31 cellular contexts compared by ENCODE assay signal in the genomic region with DNA sequence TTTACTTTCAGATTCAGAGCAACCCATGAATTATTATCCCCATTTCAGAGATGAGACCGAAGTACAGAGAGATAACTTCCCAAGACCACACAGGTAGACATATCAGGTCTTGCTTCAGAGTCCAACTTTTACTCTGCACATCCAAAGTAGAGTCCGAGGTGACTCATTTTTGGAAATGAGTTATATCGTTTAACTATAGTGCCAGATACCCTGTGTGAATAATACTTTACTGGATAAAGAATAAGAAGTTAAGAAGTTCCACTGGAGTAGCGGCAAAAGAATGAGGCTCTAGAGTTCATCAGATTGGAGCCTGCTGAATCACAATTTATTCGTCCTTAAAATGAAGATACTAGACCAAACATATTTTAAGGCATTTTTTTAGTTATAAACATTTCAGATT.
DNase-seq lines count a peak whose midpoint lies in the region; ATAC-seq and TF ChIP-seq lines count a peak whose summit lies in the region.
"Had no signal": no experiment of that assay in that cellular context is flagged by ENCODE, and none has a peak within 500 bp of the region (broad histone marks: within the 10 kb centered on the region; RNA-seq: fewer than 3 reads in every experiment).

No MANE protein-coding gene starts in this region.

- H3K4me3 Mint-ChIP-seq in T-helper 2 cell treated with Interferon-gamma antibody and Interleukin-4, amounts not matched to agents 5 μg/mL and 100 μg/mL, for 36 hours = no peak overlapping the region
- H3K4me3 Mint-ChIP-seq: activated CD4-positive, alpha-beta T cell treated with anti-CD3 and anti-CD28 coated beads, Interleukin-2, amount 10 ng/mL, durations not matched to agents 7 days and 5 days; activated CD8-positive, alpha-beta memory T cell treated with anti-CD3 and anti-CD28 coated beads, Interleukin-2, amount 10 ng/mL, durations not matched to agents 7 days and 5 days; CD4-positive, CD25-positive, alpha-beta regulatory T cell; stimulated activated memory B cell treated with anti-CD40 and anti-IgM and Interleukin-4, amounts not matched to agents 10 μg/mL and 1 μg/mL and 100 μg/mL, for 72 hours had no signal

- H3K4me1 ChIP-seq in HCT116 (ENCODE audit: control insufficient read depth in 1 of 2, insufficient read depth in 2 of 2, low read length in 2 of 2) (peaks cover 11 to 31% of the 10 kb centered on the region in 2 experiments), neuronal stem cell (ENCODE audit: control insufficient read depth in 2 of 2, insufficient read depth in 1 of 2, low read depth in 1 of 2, low read length in 2 of 2) (no peaks in the 10 kb centered on the region)
- H3K4me1 ChIP-seq: gastrocnemius medialis, prostate gland, upper lobe of right lung had no signal

- H3K9me3 ChIP-seq in HCT116 (ENCODE audit: control insufficient read depth in 1 of 2, insufficient read depth in 1 of 2, low read depth in 1 of 2, low read length in 2 of 2) (no peaks in the 10 kb centered on the region), neuronal stem cell (replicated peaks in 1 of 2; ENCODE audit: control insufficient read depth in 2 of 2, insufficient read depth in 1 of 2, low read depth in 1 of 2, low read length in 2 of 2) (no peaks in the 10 kb centered on the region)
- H3K9me3 ChIP-seq: gastrocnemius medialis, prostate gland, sigmoid colon, upper lobe of right lung had no signal

- H2AK5ac ChIP-seq in neuronal stem cell (ENCODE audit: low read depth, low read length) = no peak overlapping the region

- H3K36me3 ChIP-seq in HCT116 (ENCODE audit: control insufficient read depth in 1 of 2, insufficient read depth in 2 of 2, low read length in 2 of 2) (peaks cover 0 to 10% of the 10 kb centered on the region in 2 experiments; a peak in 1 of 4 replicates), neuronal stem cell (replicated peaks in 1 of 2; ENCODE audit: control insufficient read depth in 2 of 2, insufficient read depth in 2 of 2, low read length in 2 of 2) (peaks cover 0 to 34% of the 10 kb centered on the region in 2 donors)
- H3K36me3 ChIP-seq: prostate gland had no signal

- H3K4me1 Mint-ChIP-seq in T-helper 2 cell treated with Interferon-gamma antibody and Interleukin-4, amounts not matched to agents 5 μg/mL and 100 μg/mL, for 36 hours (ENCODE audit: low read depth) = no peaks in the 10 kb centered on the region
- H3K4me1 Mint-ChIP-seq: activated CD4-positive, alpha-beta T cell treated with anti-CD3 and anti-CD28 coated beads, Interleukin-2, amount 10 ng/mL, durations not matched to agents 7 days and 5 days; activated CD8-positive, alpha-beta memory T cell treated with anti-CD3 and anti-CD28 coated beads, Interleukin-2, amount 10 ng/mL, durations not matched to agents 7 days and 5 days; CD4-positive, CD25-positive, alpha-beta regulatory T cell; stimulated activated memory B cell treated with anti-CD40 and anti-IgM and Interleukin-4, amounts not matched to agents 10 μg/mL and 1 μg/mL and 100 μg/mL, for 72 hours had no signal

- H4K8ac ChIP-seq in neuronal stem cell (ENCODE audit: low read depth, low read length) = no peak overlapping the region

- no TSS peak for BruUV-seq in HCT116 (replicated peaks; lab: Mats Ljungman, UMichigan)

- H3K27me3 ChIP-seq in HCT116 (ENCODE audit: insufficient read depth, low read length) (no peaks in the 10 kb centered on the region), neuronal stem cell (ENCODE audit: control insufficient read depth in 3 of 3, insufficient read depth in 3 of 3, low read depth in 1 of 3, low read length in 3 of 3) (no peaks in the 10 kb centered on the region)
- H3K27me3 ChIP-seq: gastrocnemius medialis, sigmoid colon, upper lobe of right lung had no signal

- DNase-seq in HCT116 (ENCODE audit: low read depth, low spot score) (no peak), RWPE1 (ENCODE audit: low spot score) (peak; percentile 15), fibroblast of mammary gland (ENCODE audit: low read depth) (peak; percentile 81), lower leg skin (ENCODE audit: low spot score in 2 of 2) (no peak), neuronal stem cell (ENCODE audit: low spot score) (no peak)
- no peak for DNase-seq in T-helper 2 cell treated with Interferon-gamma antibody and Interleukin-4, amounts not matched to agents 5 μg/mL and 100 μg/mL, for 36 hours (ENCODE audit: low spot score)
- DNase-seq: activated CD4-positive, alpha-beta T cell treated with anti-CD3 and anti-CD28 coated beads, Interleukin-2, amount 10 ng/mL, durations not matched to agents 7 days and 5 days; activated CD8-positive, alpha-beta memory T cell treated with anti-CD3 and anti-CD28 coated beads, Interleukin-2, amount 10 ng/mL, durations not matched to agents 7 days and 5 days; activated naive CD4-positive, alpha-beta T cell treated with Interleukin-2 at 50 U/mL for 16 hours; activated T-cell treated with anti-CD3 and anti-CD28 coated beads, Interleukin-2, amount 50 U/mL, for 48 hours; amniotic stem cell; CD4-positive, CD25-positive, alpha-beta regulatory T cell; effector memory CD4-positive, alpha-beta T cell; EL; gastrocnemius medialis; left colon; mesenchymal stem cell; NCI-H1417; NCI-H2029 treated with DMSO at 0.1 percent for 48 hours; NCI-H774; sigmoid colon; stimulated activated CD4-positive, alpha-beta T cell treated with anti-CD3 and anti-CD28 coated beads, Interleukin-4, amount 100 ng/mL, for 4 hours; substantia nigra; upper lobe of right lung; WERI-Rb-1 had no signal

- H2AFZ ChIP-seq in HCT116 (ENCODE audit: low read depth, low read length, poor library complexity, severe bottlenecking) = no peak overlapping the region
- no peak overlapping the region for H2AFZ ChIP-seq in neuronal stem cell (ENCODE audit: low read length)

- H3K36me3 Mint-ChIP-seq in T-helper 2 cell treated with Interferon-gamma antibody and Interleukin-4, amounts not matched to agents 5 μg/mL and 100 μg/mL, for 36 hours (ENCODE audit: low read depth) = no peaks in the 10 kb centered on the region
- H3K36me3 Mint-ChIP-seq: activated CD8-positive, alpha-beta memory T cell treated with anti-CD3 and anti-CD28 coated beads, Interleukin-2, amount 10 ng/mL, durations not matched to agents 7 days and 5 days; CD4-positive, CD25-positive, alpha-beta regulatory T cell; stimulated activated memory B cell treated with anti-CD40 and anti-IgM and Interleukin-4, amounts not matched to agents 10 μg/mL and 1 μg/mL and 100 μg/mL, for 72 hours had no signal

- H3K79me1 ChIP-seq in neuronal stem cell (ENCODE audit: low read depth, low read length) = no peaks in the 10 kb centered on the region

- peak overlapping the region; percentile 6; the same call in 1 of the 2 replicates for H3K4me2 ChIP-seq in HCT116 (ENCODE audit: low read length)
- H3K4me2 ChIP-seq in neuronal stem cell (ENCODE audit: insufficient read depth, low read length, poor library complexity, severe bottlenecking) = no peak overlapping the region

- no peak overlapping the region for H3K9ac ChIP-seq in HCT116 (ENCODE audit: low read length)
- no peak overlapping the region for H3K9ac ChIP-seq in neuronal stem cell (ENCODE audit: low read depth, low read length, poor library complexity)

- no peaks in the 10 kb centered on the region for H3K9me3 Mint-ChIP-seq in T-helper 2 cell treated with Interferon-gamma antibody and Interleukin-4, amounts not matched to agents 5 μg/mL and 100 μg/mL, for 36 hours
- H3K9me3 Mint-ChIP-seq: activated CD4-positive, alpha-beta T cell treated with anti-CD3 and anti-CD28 coated beads, Interleukin-2, amount 10 ng/mL, durations not matched to agents 7 days and 5 days; stimulated activated memory B cell treated with anti-CD40 and anti-IgM and Interleukin-4, amounts not matched to agents 10 μg/mL and 1 μg/mL and 100 μg/mL, for 72 hours had no signal

- H2BK120ac ChIP-seq in neuronal stem cell (ENCODE audit: low read depth, low read length) = no peak overlapping the region

- H2BK15ac ChIP-seq in neuronal stem cell (ENCODE audit: low read length) = no peak overlapping the region

- no peak overlapping the region for H3K18ac ChIP-seq in neuronal stem cell (ENCODE audit: low read length)

- no peak overlapping the region for H2BK12ac ChIP-seq in neuronal stem cell (ENCODE audit: low read length)

- H3K79me2 ChIP-seq in HCT116 (ENCODE audit: insufficient read depth, low read length) = no peaks in the 10 kb centered on the region

- TF ChIP-seq CTCF in HCT116 (IDR thresholded peaks at IDR 0.05 in 2 of 3, conservative IDR thresholded peaks at IDR 0.05 in 1 of 3; ENCODE audit: borderline replicate concordance in 1 of 3, insufficient read depth in 1 of 3, low read depth in 2 of 3, low read length in 2 of 3) (no peak), RWPE1 (conservative IDR thresholded peaks at IDR 0.05; ENCODE audit: low read depth) (no peak), fibroblast of mammary gland (conservative IDR thresholded peaks at IDR 0.05; ENCODE audit: control insufficient read depth, insufficient read depth, low read depth, low read length) (no peak), lower leg skin (IDR thresholded peaks at IDR 0.05) (no peak)

- intact Hi-C loops in HCT116 (cut with micrococcal nuclease) (no loop called here), lower leg skin (cut with DNase I; ENCODE audit: low total_unique reads) (no loop called here)

- TF ChIP-seq RAD21 in HCT116 (IDR thresholded peaks at IDR 0.05; ENCODE audit: low read depth) = no peak

- H3K27ac Mint-ChIP-seq in T-helper 2 cell treated with Interferon-gamma antibody and Interleukin-4, amounts not matched to agents 5 μg/mL and 100 μg/mL, for 36 hours = no peak overlapping the region
- H3K27ac Mint-ChIP-seq: activated CD4-positive, alpha-beta T cell treated with anti-CD3 and anti-CD28 coated beads, Interleukin-2, amount 10 ng/mL, durations not matched to agents 7 days and 5 days; activated CD8-positive, alpha-beta memory T cell treated with anti-CD3 and anti-CD28 coated beads, Interleukin-2, amount 10 ng/mL, durations not matched to agents 7 days and 5 days; CD4-positive, CD25-positive, alpha-beta regulatory T cell; stimulated activated memory B cell treated with anti-CD40 and anti-IgM and Interleukin-4, amounts not matched to agents 10 μg/mL and 1 μg/mL and 100 μg/mL, for 72 hours had no signal

- H3K27me3 Mint-ChIP-seq in T-helper 2 cell treated with Interferon-gamma antibody and Interleukin-4, amounts not matched to agents 5 μg/mL and 100 μg/mL, for 36 hours (ENCODE audit: low read depth) = no peaks in the 10 kb centered on the region
- H3K27me3 Mint-ChIP-seq: activated CD4-positive, alpha-beta T cell treated with anti-CD3 and anti-CD28 coated beads, Interleukin-2, amount 10 ng/mL, durations not matched to agents 7 days and 5 days; CD4-positive, CD25-positive, alpha-beta regulatory T cell; stimulated activated memory B cell treated with anti-CD40 and anti-IgM and Interleukin-4, amounts not matched to agents 10 μg/mL and 1 μg/mL and 100 μg/mL, for 72 hours had no signal

- TF ChIP-seq POLR2A in HCT116 (IDR thresholded peaks at IDR 0.05; ENCODE audit: borderline replicate concordance, extremely low read depth, insufficient read depth, insufficient read length) (no peak), lower leg skin (IDR thresholded peaks at IDR 0.05) (no peak)

- H3K4me3 ChIP-seq in HCT116 (replicated peaks in 1 of 2; ENCODE audit: low read depth in 1 of 2, low read length in 2 of 2) (no peak overlapping the region), fibroblast of mammary gland (ENCODE audit: control insufficient read depth, low read depth, low read length) (no peak overlapping the region), lower leg skin (ENCODE audit: low read depth, poor library complexity, severe bottlenecking) (no peak overlapping the region), neuronal stem cell (ENCODE audit: low read length in 2 of 2) (no peak overlapping the region)
- H3K4me3 ChIP-seq: coronary artery, gastrocnemius medialis, K562, prostate gland, sigmoid colon, SK-N-MC, upper lobe of right lung had no signal

- ATAC-seq in HCT116 (no peak), HG03460 (IDR thresholded peaks at IDR 0.05; ENCODE audit: unreplicated experiment) (no peak)
- ATAC-seq: activated CD8-positive, alpha-beta memory T cell treated with anti-CD3 and anti-CD28 coated beads, Interleukin-2, amount 10 ng/mL, durations not matched to agents 7 days and 5 days; gastrocnemius medialis; K562; left colon; stimulated activated memory B cell treated with anti-CD40 and anti-IgM and Interleukin-4, amounts not matched to agents 10 μg/mL and 1 μg/mL and 100 μg/mL, for 72 hours; upper lobe of right lung had no signal

- H2BK5ac ChIP-seq in neuronal stem cell (ENCODE audit: low read length) = no peak overlapping the region

- WGBS in lower leg skin, 2 donors = 91 to 94% methylated on average over 5 of the region's 5 CpGs
- no CpG with 5 or more reads among the region's 5 CpGs for WGBS in neuronal stem cell (ENCODE audit: extremely low coverage in 2 of 2, insufficient read length in 2 of 2, insufficient replicate concordance in 1 of 2), 2 donors

- H3K23ac ChIP-seq in neuronal stem cell (ENCODE audit: low read depth, low read length, poor library complexity) = no peak overlapping the region

- POLR2A ChIA-PET in HCT116 (lab: Charles Lee) = no interaction called here
- POLR2A ChIA-PET in RWPE1 (lab: Yijun Ruan, JAX; ENCODE audit: low non-redundant PET) = no interaction called here

- CTCF ChIA-PET in HCT116 (lab: Charles Lee) (no interaction called here), RWPE1 (lab: Yijun Ruan, JAX) (interaction anchor here (0.6 kb wide), 1 partner anchor 504 kb away, joined by 3 read pairs; no protein-coding TSS in a partner anchor)

- H3K14ac ChIP-seq in neuronal stem cell (ENCODE audit: low read length) = no peak overlapping the region

- H4K20me1 ChIP-seq in HCT116 (ENCODE audit: insufficient read depth) = no peaks in the 10 kb centered on the region

- RAD21 ChIA-PET in HCT116 (lab: Charles Lee; ENCODE audit: low non-redundant PET in 1 of 2, low total read pairs in 2 of 2, uncharacterized antibody in 2 of 2, unreplicated experiment in 2 of 2) = no interaction called here

- no peak overlapping the region for H3K4ac ChIP-seq in neuronal stem cell (ENCODE audit: low read length)

- H4K91ac ChIP-seq in neuronal stem cell (ENCODE audit: low read depth, low read length, poor library complexity) = no peak overlapping the region

- no peaks in the 10 kb centered on the region for H3K9me2 ChIP-seq in HCT116 (ENCODE audit: insufficient read depth)

- no peak overlapping the region for H3K27ac ChIP-seq in HCT116 (ENCODE audit: low read depth, low read length)
- H3K27ac ChIP-seq in RWPE1 = no peak overlapping the region
- H3K27ac ChIP-seq in neuronal stem cell (replicated peaks; ENCODE audit: low read length) = no peak overlapping the region
- H3K27ac ChIP-seq: coronary artery, gastrocnemius medialis, prostate gland, sigmoid colon, SK-N-MC, upper lobe of right lung, WERI-Rb-1 had no signal

Comparison
In these comparisons a context has a peak if more than half of its experiments do, and no peak if none do; other contexts are left out.
1. DNase-seq: peak in RWPE1 (single experiment) and fibroblast of mammary gland (single experiment); none in HCT116 (single experiment), lower leg skin (0 of 2), neuronal stem cell (single experiment) and T-helper 2 cell treated with Interferon-gamma antibody and Interleukin-4, amounts not matched to agents 5 μg/mL and 100 μg/mL, for 36 hours (single experiment).